ENCODE assay signal across 8 cellular contexts in genomic region chr20:58310291-58310782, GRCh38. TPM values are rescaled to one million over a fixed set of nuclear protein-coding genes. Genes with fewer than 3 reads are reported as not detected.
DNase-seq lines count a peak whose midpoint lies in the region; ATAC-seq and TF ChIP-seq lines count a peak whose summit lies in the region.

No MANE protein-coding gene starts in this region.

- no peaks in the 10 kb centered on the region for H3K9me3 ChIP-seq in CD4-positive, alpha-beta memory T cell (ENCODE audit: control insufficient read depth in 1 of 2, low read length in 2 of 2)

- intact Hi-C loops in CD4-positive, alpha-beta memory T cell (cut with micrococcal nuclease): loop anchor here (10.0 kb wide), 1 partner anchor 1836 kb away; no protein-coding TSS in a partner anchor

- peaks cover 73% of the 10 kb centered on the region for H3K4me1 ChIP-seq in CD4-positive, alpha-beta memory T cell (ENCODE audit: insufficient read depth, low read length)

- H3K27ac Mint-ChIP-seq in CD4-positive, alpha-beta memory T cell: peak overlapping the region; percentile 95 to 98 (median 96)

- no peaks in the 10 kb centered on the region for H3K27me3 Mint-ChIP-seq in CD4-positive, alpha-beta memory T cell

- H3K4me3 ChIP-seq in CD4-positive, alpha-beta memory T cell (ENCODE audit: low read length in 2 of 2): peak overlapping the region; percentile 62 to 72
- H3K4me3 ChIP-seq in brain microvascular endothelial cell (ENCODE audit: low read depth, low read length): peak overlapping the region; percentile 82

- H3K4me1 Mint-ChIP-seq in CD4-positive, alpha-beta memory T cell: peaks cover 41 to 77% (median 59%) of the 10 kb centered on the region in 4 donors

- peak in 4 of 5 donors; percentile 8 to 27 (median 20) for DNase-seq in CD4-positive, alpha-beta memory T cell
- DNase-seq in KBM-7: peak; percentile 27
- no peak for DNase-seq in brain microvascular endothelial cell
- peak; percentile 31 for DNase-seq in medulla oblongata (ENCODE audit: extremely low spot score)
- DNase-seq in NCI-H1092 (lab: John Stamatoyannopoulos, UW): no peak
- no peak for DNase-seq in NCI-H510A (lab: John Stamatoyannopoulos, UW)

- peak overlapping the region; percentile 87 for H3K27ac ChIP-seq in CD4-positive, alpha-beta memory T cell (ENCODE audit: low read depth, low read length)
- H3K27ac ChIP-seq in brain microvascular endothelial cell: peak overlapping the region; percentile 96

- peaks cover 23 to 38% of the 10 kb centered on the region in 2 donors for H3K36me3 Mint-ChIP-seq in CD4-positive, alpha-beta memory T cell

- no peaks in the 10 kb centered on the region for H3K27me3 ChIP-seq in CD4-positive, alpha-beta memory T cell (ENCODE audit: insufficient read depth, low read length)
- no peaks in the 10 kb centered on the region for H3K27me3 ChIP-seq in brain microvascular endothelial cell (replicated peaks)

- peaks cover 0 to 4% (median 0%) of the 10 kb centered on the region in 8 donors for H3K9me3 Mint-ChIP-seq in CD4-positive, alpha-beta memory T cell

- TF ChIP-seq CTCF in brain microvascular endothelial cell (IDR thresholded peaks at IDR 0.05; ENCODE audit: low read depth, low read length, missing control alignments): no peak

- peak overlapping the region; percentile 88 to 98 (median 94) for H3K4me3 Mint-ChIP-seq in CD4-positive, alpha-beta memory T cell

- ATAC-seq in HG02840 (IDR thresholded peaks at IDR 0.05; ENCODE audit: low FRiP score, unreplicated experiment) (no peak), GM19463 (IDR thresholded peaks at IDR 0.05; ENCODE audit: unreplicated experiment) (no peak)

- POLR2A ChIA-PET in CD4-positive, alpha-beta memory T cell (lab: Charles Lee; ENCODE audit: partially characterized antibody): interaction anchor here (0.8 to 1.6 kb wide), 9 partner anchors 11 to 722 kb away, joined by 3 to 13 read pairs (median 4); partner anchors contain the start of genes ATP5F1E and VAPB

- CTCF ChIA-PET in CD4-positive, alpha-beta memory T cell (lab: Charles Lee; ENCODE audit: partially characterized antibody): no interaction called here

- peaks cover 10% of the 10 kb centered on the region for H3K36me3 ChIP-seq in CD4-positive, alpha-beta memory T cell (ENCODE audit: insufficient read depth, low read length)
- H3K36me3 ChIP-seq in brain microvascular endothelial cell (replicated peaks): peaks cover 26% of the 10 kb centered on the region

- in situ Hi-C loops in KBM-7 (cut with MboI; ENCODE audit: low pct_unique_long_range_greater_than_20kb, low sequenced_read_pairs) (no loop called here), brain microvascular endothelial cell (cut with HindIII; ENCODE audit: low pct_ligation_motif_present, low sequenced_read_pairs) (no loop called here)

RNA-seq across cellular contexts. Expression of gene RAB22A, which starts 0.8 kb away (rescaled TPM):
- total RNA-seq in CD4-positive, alpha-beta memory T cell: 10 to 100 TPM; 23.6 TPM
- 10 to 100 TPM; 11.0 to 17.1 TPM for polyA plus RNA-seq in CD4-positive, alpha-beta memory T cell

Comparison
In these comparisons a context has a peak if more than half of its experiments do, and no peak if none do; other contexts are left out.
1. DNase-seq: peak in CD4-positive, alpha-beta memory T cell (4 of 5), KBM-7 (single experiment) and medulla oblongata (single experiment); none in brain microvascular endothelial cell (single experiment), NCI-H1092 (single experiment) and NCI-H510A (single experiment).